ENCODE assay signal across 8 cellular contexts in genomic region chr12:56105503-56105902, GRCh38. TPM values are rescaled to one million over a fixed set of nuclear protein-coding genes. Genes with fewer than 3 reads are reported as not detected.
DNase-seq lines count a peak whose midpoint lies in the region; ATAC-seq and TF ChIP-seq lines count a peak whose summit lies in the region.

No MANE protein-coding gene starts in this region.

- H2AFZ ChIP-seq in mammary epithelial cell (ENCODE audit: low read depth, low read length): no peak overlapping the region

- dilution Hi-C loops in mammary epithelial cell (cut with HindIII; ENCODE audit: low sequenced_read_pairs): no loop called here

- H3K4me2 ChIP-seq in mammary epithelial cell (ENCODE audit: insufficient read depth, low read depth, low read length): peak overlapping the region; percentile 64

- H3K4me3 ChIP-seq in right atrium auricular region (peak overlapping the region; percentile 64 to 78), mammary epithelial cell (replicated peaks in 1 of 3; ENCODE audit: insufficient read depth in 1 of 3, low read depth in 2 of 3, low read length in 3 of 3) (peak overlapping the region; percentile 73 to 89 (median 76)), mucosa of descending colon (peak overlapping the region; percentile 67)

- peaks cover 48% of the 10 kb centered on the region for H3K79me2 ChIP-seq in mammary epithelial cell (ENCODE audit: insufficient read depth, low read length)

- CTCF ChIA-PET in mammary epithelial cell (lab: Charles Lee; ENCODE audit: low non-redundant PET): interaction anchor here (0.5 kb wide), 1 partner anchor 368 kb away, joined by 4 read pairs; no protein-coding TSS in a partner anchor

- no peak overlapping the region for H3K27ac ChIP-seq in right atrium auricular region
- peak overlapping the region; percentile 76 for H3K27ac ChIP-seq in mammary epithelial cell (ENCODE audit: insufficient read depth, low read depth, low read length)

- no peaks in the 10 kb centered on the region for H3K9me3 ChIP-seq in right atrium auricular region
- no peaks in the 10 kb centered on the region for H3K9me3 ChIP-seq in mammary epithelial cell (replicated peaks; ENCODE audit: insufficient read depth, low read length)
- H3K9me3 ChIP-seq in mucosa of descending colon: no peaks in the 10 kb centered on the region

- DNase-seq in right atrium auricular region (ENCODE audit: low spot score): no peak
- no peak for DNase-seq in cardiac septum (ENCODE audit: low spot score)
- DNase-seq in mammary epithelial cell: no peak
- DNase-seq in mucosa of descending colon: no peak
- no peak for DNase-seq in hepatic stellate cell (ENCODE audit: low spot score)
- DNase-seq in SW 1271 (lab: John Stamatoyannopoulos, UW): no peak
- DNase-seq in mesenteric fat pad (ENCODE audit: low spot score): no peak
- DNase-seq in NCI-H748 (lab: John Stamatoyannopoulos, UW; ENCODE audit: unreplicated experiment): no peak

- intact Hi-C loops in cardiac septum (cut with DNase I): no loop called here
- intact Hi-C loops in mammary epithelial cell (cut with micrococcal nuclease): no loop called here
- intact Hi-C loops in mucosa of descending colon (cut with DNase I, micrococcal nuclease): no loop called here

- BruUV-seq in mammary epithelial cell (replicated peaks; lab: Mats Ljungman, UMichigan): no TSS peak

- 25% methylated on average over 3 of the region's 3 CpGs for WGBS in mammary epithelial cell (ENCODE audit: low coverage, missing lambda C conversion rate)

- no peak for ATAC-seq in mucosa of descending colon

- peak overlapping the region; percentile 92 for H3K9ac ChIP-seq in mammary epithelial cell (ENCODE audit: insufficient read depth, low read length)

- H4K20me1 ChIP-seq in mammary epithelial cell (ENCODE audit: insufficient read depth, low read length): no peaks in the 10 kb centered on the region

- in situ Hi-C loops in mammary epithelial cell (cut with MboI; ENCODE audit: low sequenced_read_pairs in 2 of 2): no loop called here

- peaks cover 0 to 24% of the 10 kb centered on the region in 2 donors for H3K4me1 ChIP-seq in right atrium auricular region
- H3K4me1 ChIP-seq in mammary epithelial cell (ENCODE audit: insufficient read depth, low read length): peaks cover 35% of the 10 kb centered on the region
- peaks cover 22% of the 10 kb centered on the region for H3K4me1 ChIP-seq in mucosa of descending colon (ENCODE audit: low read depth)

- peaks cover 38% of the 10 kb centered on the region for H3K36me3 ChIP-seq in right atrium auricular region
- H3K36me3 ChIP-seq in mammary epithelial cell (ENCODE audit: insufficient read depth, low read length): peaks cover 23% of the 10 kb centered on the region
- H3K36me3 ChIP-seq in mucosa of descending colon (ENCODE audit: low read depth): peaks cover 5% of the 10 kb centered on the region

- no peaks in the 10 kb centered on the region for H3K27me3 ChIP-seq in right atrium auricular region
- no peaks in the 10 kb centered on the region for H3K27me3 ChIP-seq in mammary epithelial cell (ENCODE audit: insufficient read depth, low read length)

- TF ChIP-seq CTCF in right atrium auricular region (IDR thresholded peaks at IDR 0.05): no peak
- TF ChIP-seq CTCF in mammary epithelial cell (conservative IDR thresholded peaks at IDR 0.05 in 1 of 2, IDR thresholded peaks at IDR 0.05 in 1 of 2; ENCODE audit: extremely low read depth in 1 of 2, insufficient read depth in 1 of 2, low read depth in 1 of 2, low read length in 2 of 2): no peak
- no peak for TF ChIP-seq CTCF in mucosa of descending colon (IDR thresholded peaks at IDR 0.05)

RNA-seq across cellular contexts. Expression of gene PA2G4, which starts 1.1 kb away (rescaled TPM):
- total RNA-seq in right atrium auricular region (100 to 1,000 TPM in 1 of 2 donors, 10 to 100 TPM in 1; 91.4 to 116 TPM), cardiac septum (61.6 TPM), mammary epithelial cell (100 to 1,000 TPM; 127 to 221 TPM), mucosa of descending colon (10 to 100 TPM; 61.7 to 94.9 (median 90.3) TPM), mesenteric fat pad (99.5 TPM)
- 425 TPM for polyA plus RNA-seq in mammary epithelial cell
- polyA minus RNA-seq in mammary epithelial cell: 106 TPM

RNA-seq across cellular contexts. Expression of gene RPL41, which starts 10.9 kb away (rescaled TPM):
- total RNA-seq in right atrium auricular region: 1,000 to 10,000 TPM in 1 of 2 donors, 100 to 1,000 TPM in 1; 606 to 2,188 TPM
- 1,517 TPM for total RNA-seq in cardiac septum
- 1,000 to 10,000 TPM in 1 of 2 donors, 100 to 1,000 TPM in 1; 847 to 3,248 TPM for total RNA-seq in mammary epithelial cell
- polyA plus RNA-seq in mammary epithelial cell: 7,406 TPM
- 2,718 TPM for polyA minus RNA-seq in mammary epithelial cell
- 1,000 to 10,000 TPM; 2,763 to 3,198 (median 3,152) TPM for total RNA-seq in mucosa of descending colon
- total RNA-seq in mesenteric fat pad: 2,287 TPM

RNA-seq across cellular contexts. Expression of gene ZC3H10, which starts 12.6 kb away (rescaled TPM):
- total RNA-seq in right atrium auricular region (1 to 10 TPM; 2.1 to 2.9 TPM), cardiac septum (6.0 TPM), mammary epithelial cell (1 to 10 TPM; 2.7 TPM), mucosa of descending colon (10 to 100 TPM in 1 of 3 donors, 1 to 10 TPM in 2; 5.0 to 11.8 (median 5.4) TPM), mesenteric fat pad (7.9 TPM)
- polyA plus RNA-seq in mammary epithelial cell: 0.87 TPM
- polyA minus RNA-seq in mammary epithelial cell: 2.1 TPM

RNA-seq across cellular contexts. Expression of gene ESYT1, which starts 22.6 kb away (rescaled TPM):
- total RNA-seq in right atrium auricular region: 10 to 100 TPM; 25.4 to 74.0 TPM
- 36.2 TPM for total RNA-seq in cardiac septum
- total RNA-seq in mammary epithelial cell: 100 to 1,000 TPM; 166 to 366 TPM
- polyA plus RNA-seq in mammary epithelial cell: 236 TPM
- 447 TPM for polyA minus RNA-seq in mammary epithelial cell
- total RNA-seq in mucosa of descending colon: 10 to 100 TPM; 44.9 to 75.7 (median 52.0) TPM
- total RNA-seq in mesenteric fat pad: 435 TPM

RNA-seq across cellular contexts. Expression of gene ERBB3, which starts 25.5 kb away (rescaled TPM):
- total RNA-seq in right atrium auricular region: 1 to 10 TPM; 3.2 to 7.2 TPM
- total RNA-seq in cardiac septum: 1.5 TPM
- 1 to 10 TPM; 2.0 to 3.6 TPM for total RNA-seq in mammary epithelial cell
- polyA plus RNA-seq in mammary epithelial cell: 4.0 TPM
- 9.6 TPM for polyA minus RNA-seq in mammary epithelial cell
- total RNA-seq in mucosa of descending colon: 100 to 1,000 TPM; 136 to 423 (median 212) TPM
- total RNA-seq in mesenteric fat pad: 1.9 TPM
